In the genomic region with DNA sequence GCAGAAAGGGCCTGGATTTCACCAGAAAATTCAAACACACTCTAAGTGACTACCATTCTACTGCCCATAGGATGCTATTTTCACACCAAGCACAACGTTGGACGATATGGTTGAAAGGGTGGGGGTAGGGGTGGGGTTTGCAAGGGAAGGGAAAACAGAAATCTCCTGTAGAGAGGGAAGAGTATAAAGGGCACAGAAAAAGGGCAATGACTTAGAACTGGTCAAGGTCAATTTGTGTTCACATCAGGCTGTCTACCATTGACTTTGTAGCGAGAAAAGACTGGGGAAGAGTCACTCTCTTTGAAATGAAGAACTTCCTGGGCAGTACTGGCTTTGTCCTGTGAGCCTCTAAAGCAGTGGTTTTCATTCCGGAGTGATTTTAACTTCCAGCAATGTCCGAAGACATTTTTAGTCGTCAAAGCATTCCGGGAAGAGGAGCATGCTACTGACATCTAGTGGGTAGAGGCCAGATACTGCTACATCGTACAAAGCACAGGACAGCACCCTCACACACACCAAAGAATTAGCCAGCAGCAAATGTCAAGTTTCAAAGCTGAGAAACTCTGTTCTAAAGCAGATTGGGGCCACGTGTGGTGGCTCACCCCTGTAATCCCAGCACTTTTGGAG, we compare ENCODE assay signal across 9 cellular contexts. TPM values are rescaled to one million over a fixed set of nuclear protein-coding genes. Genes with fewer than 3 reads are reported as not detected.
DNase-seq lines count a peak whose midpoint lies in the region; ATAC-seq and TF ChIP-seq lines count a peak whose summit lies in the region.
"Had no signal": no experiment of that assay in that cellular context is flagged by ENCODE, and none has a peak within 500 bp of the region (broad histone marks: within the 10 kb centered on the region; RNA-seq: fewer than 3 reads in every experiment).

No MANE protein-coding gene starts in this region.

- peaks cover 6% of the 10 kb centered on the region for H3K4me1 Mint-ChIP-seq in MCF 10A (ENCODE audit: insufficient read depth, unreplicated experiment)
- no peaks in the 10 kb centered on the region for H3K4me1 Mint-ChIP-seq in type B pancreatic cell (ENCODE audit: unreplicated experiment)

- in situ Hi-C loops in Panc1 (cut with HindIII; ENCODE audit: low pct_unique_long_range_greater_than_20kb, low sequenced_read_pairs), result no loop called here

- H3K4me3 ChIP-seq in breast epithelium, result no peak overlapping the region
- H3K4me3 ChIP-seq in Panc1 (ENCODE audit: low read depth in 2 of 2, low read length in 2 of 2), result no peak overlapping the region
- H3K4me3 ChIP-seq in fibroblast of villous mesenchyme (ENCODE audit: low read depth, low read length), result no peak overlapping the region

- peaks cover 44% of the 10 kb centered on the region for H3K27me3 Mint-ChIP-seq in MCF 10A (ENCODE audit: insufficient read depth, unreplicated experiment)
- H3K27me3 Mint-ChIP-seq in type B pancreatic cell, result peaks cover 3% of the 10 kb centered on the region

- POLR2A ChIA-PET in MCF 10A (lab: Yijun Ruan, JAX) (interaction anchor here (0.6 kb wide), 1 partner anchor 276 kb away, joined by 3 read pairs; no protein-coding TSS in a partner anchor), Panc1 (lab: Charles Lee) (no interaction called here)

- TF ChIP-seq CTCF in MCF 10A (IDR thresholded peaks at IDR 0.05; ENCODE audit: unreplicated experiment) (peak; percentile 27), breast epithelium (IDR thresholded peaks at IDR 0.05) (no peak), Panc1 (IDR thresholded peaks at IDR 0.05) (peak; percentile 73), fibroblast of villous mesenchyme (IDR thresholded peaks at IDR 0.05; ENCODE audit: insufficient read depth, low read depth, low read length) (peak; percentile 53), type B pancreatic cell (conservative IDR thresholded peaks at IDR 0.05) (peak; percentile 56)

- H3K9me3 ChIP-seq in breast epithelium, result no peaks in the 10 kb centered on the region
- H3K9me3 ChIP-seq in Panc1 (ENCODE audit: control insufficient read depth, insufficient read depth, low read depth, low read length), result no peaks in the 10 kb centered on the region

- CTCF ChIA-PET in MCF 10A (lab: Yijun Ruan, JAX), result interaction anchor here (0.6 kb wide), 1 partner anchor 30 kb away, joined by 5 read pairs; no protein-coding TSS in a partner anchor
- CTCF ChIA-PET in Panc1 (lab: Charles Lee), result no interaction called here

- H3K4me1 ChIP-seq in breast epithelium (no peaks in the 10 kb centered on the region), Panc1 (ENCODE audit: control insufficient read depth, insufficient read depth, low read length) (no peaks in the 10 kb centered on the region)

- peak; percentile 89 for ATAC-seq in Panc1
- ATAC-seq in GM19023 (IDR thresholded peaks at IDR 0.05; ENCODE audit: unreplicated experiment), result no peak
- no peak for ATAC-seq in left colon
- no peak for ATAC-seq in HG02571 (IDR thresholded peaks at IDR 0.05; ENCODE audit: unreplicated experiment)

- H3K36me3 ChIP-seq in breast epithelium (no peaks in the 10 kb centered on the region), Panc1 (ENCODE audit: control insufficient read depth, insufficient read depth, low read length) (no peaks in the 10 kb centered on the region)

- intact Hi-C loops in MCF 10A (cut with micrococcal nuclease), result no loop called here
- intact Hi-C loops in breast epithelium (cut with DNase I; ENCODE audit: low total_unique reads), result no loop called here
- intact Hi-C loops in Panc1 (cut with micrococcal nuclease; ENCODE audit: unreplicated experiment), result no loop called here
- intact Hi-C loops in left colon (cut with DNase I, micrococcal nuclease), result no loop called here

- peak overlapping the region; percentile 59 for H3K27ac Mint-ChIP-seq in MCF 10A (ENCODE audit: low read depth, unreplicated experiment)
- no peak overlapping the region for H3K27ac Mint-ChIP-seq in type B pancreatic cell

- H3K27ac ChIP-seq in breast epithelium, result peak overlapping the region in 1 of 2 donors; percentile 8
- H3K27ac ChIP-seq in Panc1 (ENCODE audit: low read length), result no peak overlapping the region

- no peaks in the 10 kb centered on the region for H3K9me3 Mint-ChIP-seq in MCF 10A (ENCODE audit: unreplicated experiment)
- H3K9me3 Mint-ChIP-seq in type B pancreatic cell, result no peaks in the 10 kb centered on the region

- BruUV-seq in MCF 10A (replicated peaks; lab: Mats Ljungman, UMichigan) (no TSS peak), Panc1 (replicated peaks; lab: Mats Ljungman, UMichigan) (no TSS peak)

- H3K36me3 Mint-ChIP-seq in MCF 10A (ENCODE audit: insufficient read depth, unreplicated experiment) (no peaks in the 10 kb centered on the region), type B pancreatic cell (no peaks in the 10 kb centered on the region)

- no peak overlapping the region for H3K4me3 Mint-ChIP-seq in MCF 10A (ENCODE audit: unreplicated experiment)
- no peak overlapping the region for H3K4me3 Mint-ChIP-seq in type B pancreatic cell

- DNase-seq in MCF 10A (ENCODE audit: unreplicated experiment), result peak; percentile 25
- DNase-seq in breast epithelium (ENCODE audit: low spot score in 2 of 2), result no peak
- DNase-seq in Panc1 (ENCODE audit: low read depth, low spot score), result no peak
- peak; percentile 50 for DNase-seq in fibroblast of villous mesenchyme (ENCODE audit: low read depth)
- no peak for DNase-seq in type B pancreatic cell (ENCODE audit: extremely low spot score, unreplicated experiment)
- DNase-seq in left colon, result no peak
- DNase-seq: stimulated activated naive CD4-positive, alpha-beta T cell had no signal

- no peak for TF ChIP-seq POLR2A in breast epithelium (IDR thresholded peaks at IDR 0.05)

- H3K27me3 ChIP-seq in breast epithelium (peaks cover 0 to 24% of the 10 kb centered on the region in 2 donors), Panc1 (ENCODE audit: control insufficient read depth, insufficient read depth, low read length) (no peaks in the 10 kb centered on the region)

RNA-seq across cellular contexts. Expression of a gene that starts 48.4 kb away (rescaled TPM):
- not detected in 2 replicates for total RNA-seq in MCF 10A (2022)
- 1 to 10 TPM in 2 of 3 donors, not detected in 1; 1.3 to 2.0 TPM for total RNA-seq in breast epithelium
- total RNA-seq in Panc1 (2021; ENCODE audit: unreplicated experiment), result 0.15 TPM
- not detected for polyA plus RNA-seq in Panc1 (2012; ENCODE audit: insufficient read length)
- total RNA-seq in fibroblast of villous mesenchyme, result under 0.01 and 0.86 TPM in 2 replicates
- 1.2 and 9.3 TPM in 2 replicates for total RNA-seq in type B pancreatic cell (ENCODE audit: low replicate concordance)
- under 1 TPM in 1 of 2 donors, not detected in 1; 0.14 TPM for total RNA-seq in left colon

Comparison
In these comparisons a context has a peak if more than half of its experiments do, and no peak if none do; other contexts are left out.
1. DNase-seq: peak in MCF 10A (single experiment) and fibroblast of villous mesenchyme (single experiment); none in breast epithelium (0 of 2), Panc1 (single experiment), type B pancreatic cell (single experiment) and left colon (0 of 2).
2. CTCF ChIP-seq: peak in MCF 10A (single experiment), Panc1 (single experiment), fibroblast of villous mesenchyme (single experiment) and type B pancreatic cell (single experiment); none in breast epithelium (0 of 3).